ENCODE assay signal across 38 cellular contexts in genomic region chr6:99887066-99887465, GRCh38.
"Had no signal": no experiment of that assay in that cellular context is flagged by ENCODE, and none has a peak within 500 bp of the region (broad histone marks: within the 10 kb centered on the region; RNA-seq: fewer than 3 reads in every experiment).

No MANE protein-coding gene starts in this region.

- H3K36me3 Mint-ChIP-seq: activated naive CD4-positive, alpha-beta T cell treated with anti-CD3 and anti-CD28 coated beads, Interleukin-2, amount 10 ng/mL, durations not matched to agents 7 days and 5 days; activated naive CD4-positive, alpha-beta T cell treated with anti-CD3 and anti-CD28 coated beads, Interleukin-2, amount 50 U/mL, for 24 hours; activated naive CD4-positive, alpha-beta T cell treated with anti-CD3 and anti-CD28 coated beads, Interleukin-2, amount 50 U/mL, for 72 hours; activated naive CD8-positive, alpha-beta T cell; activated naive CD8-positive, alpha-beta T cell treated with anti-CD3 and anti-CD28 coated beads for 36 hours; activated naive CD8-positive, alpha-beta T cell treated with anti-CD3 and anti-CD28 coated beads, Interleukin-2, amount 10 ng/mL, durations not matched to agents 7 days and 5 days; brain had no signal

- DNase-seq: activated effector memory CD4-positive, alpha-beta T cell treated with anti-CD3 and anti-CD28 coated beads, Interleukin-2, amount 50 U/mL, for 16 hours; activated effector memory CD4-positive, alpha-beta T cell treated with Interleukin-2 at 50 U/mL for 16 hours; activated gamma-delta T cell; activated gamma-delta T cell treated with Interleukin-2 at 50 U/mL for 16 hours; activated naive CD4-positive, alpha-beta T cell; activated naive CD4-positive, alpha-beta T cell treated with anti-CD3 and anti-CD28 coated beads for 36 hours; activated naive CD4-positive, alpha-beta T cell treated with anti-CD3 and anti-CD28 coated beads, Interleukin-2, amount 10 ng/mL, durations not matched to agents 7 days and 5 days; activated naive CD4-positive, alpha-beta T cell treated with anti-CD3 and anti-CD28 coated beads, Interleukin-2, amount 50 U/mL, for 16 hours; activated naive CD4-positive, alpha-beta T cell treated with Interleukin-2 at 50 U/mL for 16 hours; activated naive CD8-positive, alpha-beta T cell treated with anti-CD3 and anti-CD28 coated beads for 36 hours; activated naive CD8-positive, alpha-beta T cell treated with anti-CD3 and anti-CD28 coated beads, Interleukin-2, amount 10 ng/mL, durations not matched to agents 7 days and 5 days; activated naive CD8-positive, alpha-beta T cell treated with anti-CD3 and anti-CD28 coated beads, Interleukin-2, amount 50 U/mL, for 24 hours; activated T-cell treated with anti-CD3 and anti-CD28 coated beads, Interleukin-2, amount 50 U/mL, for 1 hour; activated T-cell treated with anti-CD3 and anti-CD28 coated beads, Interleukin-2, amount 50 U/mL, for 24 hours; activated T-cell treated with anti-CD3 and anti-CD28 coated beads, Interleukin-2, amount 50 U/mL, for 4 hours; activated T-cell treated with anti-CD3 and anti-CD28 coated beads, Interleukin-2, amount 50 U/mL, for 48 hours; activated T-cell treated with anti-CD3 and anti-CD28 coated beads, Interleukin-2, amount 50 U/mL, for 72 hours; adrenal gland; amniotic stem cell; amygdala; anterior cingulate cortex; aorta; body of pancreas; brain microvascular endothelial cell; caudate nucleus; central memory CD4-positive, alpha-beta T cell; cerebellar nuclear complex had no signal

- ATAC-seq: activated naive CD4-positive, alpha-beta T cell treated with anti-CD3 and anti-CD28 coated beads, Interleukin-2, amount 50 U/mL, for 72 hours; activated naive CD8-positive, alpha-beta T cell treated with anti-CD3 and anti-CD28 coated beads, Interleukin-2, amount 50 U/mL, for 24 hours; activated T-cell treated with anti-CD3 and anti-CD28 coated beads, Interleukin-2, amount 50 U/mL, for 4 hours; activated T-cell treated with anti-CD3 and anti-CD28 coated beads, Interleukin-2, amount 50 U/mL, for 72 hours; activated T-helper 17 cell treated with anti-CD3 and anti-CD28 coated beads, Interleukin-2, amount 50 U/mL, for 72 hours; body of pancreas had no signal

- H3K27me3 ChIP-seq: adrenal gland, ascending aorta, body of pancreas, brain microvascular endothelial cell, breast epithelium, cardiac muscle cell had no signal

- H3K9me3 Mint-ChIP-seq: activated naive CD4-positive, alpha-beta T cell treated with anti-CD3 and anti-CD28 coated beads for 36 hours; activated naive CD4-positive, alpha-beta T cell treated with anti-CD3 and anti-CD28 coated beads, Interleukin-2, amount 10 ng/mL, durations not matched to agents 7 days and 5 days; activated naive CD4-positive, alpha-beta T cell treated with anti-CD3 and anti-CD28 coated beads, Interleukin-2, amount 50 U/mL, for 24 hours; activated naive CD4-positive, alpha-beta T cell treated with anti-CD3 and anti-CD28 coated beads, Interleukin-2, amount 50 U/mL, for 72 hours; activated naive CD8-positive, alpha-beta T cell treated with anti-CD3 and anti-CD28 coated beads for 36 hours; activated naive CD8-positive, alpha-beta T cell treated with anti-CD3 and anti-CD28 coated beads, Interleukin-2, amount 10 ng/mL, durations not matched to agents 7 days and 5 days; activated naive CD8-positive, alpha-beta T cell treated with anti-CD3 and anti-CD28 coated beads, Interleukin-2, amount 50 U/mL, for 24 hours; activated T-cell treated with anti-CD3 and anti-CD28 coated beads, Interleukin-2, amount 50 U/mL, for 24 hours; activated T-cell treated with anti-CD3 and anti-CD28 coated beads, Interleukin-2, amount 50 U/mL, for 4 hours; activated T-helper 1 cell treated with anti-CD3 and anti-CD28 coated beads, Interleukin-12 subunit alpha, Interleukin-12 subunit beta, Interleukin-2, Interleukin-4 antibody, amounts not matched to agents 30 ng/mL and 10 ng/mL and 1 ng/mL, durations not matched to agents 14 hours and 24 hours and 36 hours; activated T-helper 17 cell treated with anti-CD3 and anti-CD28 coated beads, Interleukin-2, amount 50 U/mL, for 72 hours; activated T-helper 2 cell treated with anti-CD3 and anti-CD28 coated beads, Interferon-gamma antibody, Interleukin-2, Interleukin-4, amounts not matched to agents 10 μg/mL and 5 μg/mL and 100 μg/mL, durations not matched to agents 14 hours and 24 hours and 36 hours; brain; central memory CD8-positive, alpha-beta T cell had no signal

- H3K27me3 Mint-ChIP-seq: activated naive CD8-positive, alpha-beta T cell; activated naive CD8-positive, alpha-beta T cell treated with anti-CD3 and anti-CD28 coated beads for 36 hours; activated naive CD8-positive, alpha-beta T cell treated with anti-CD3 and anti-CD28 coated beads, Interleukin-2, amount 50 U/mL, for 24 hours; activated T-cell treated with anti-CD3 and anti-CD28 coated beads, Interleukin-2, amount 50 U/mL, for 24 hours; activated T-helper 17 cell treated with anti-CD3 and anti-CD28 coated beads, Interleukin-2, amount 50 U/mL, for 72 hours; brain had no signal

- H3K4me1 ChIP-seq: adrenal gland, ascending aorta, body of pancreas, breast epithelium had no signal

- H3K36me3 ChIP-seq: adrenal gland, ascending aorta, brain microvascular endothelial cell, breast epithelium, cardiac muscle cell had no signal

- H3K27ac Mint-ChIP-seq: activated naive CD4-positive, alpha-beta T cell treated with anti-CD3 and anti-CD28 coated beads for 36 hours; activated naive CD4-positive, alpha-beta T cell treated with anti-CD3 and anti-CD28 coated beads, Interleukin-2, amount 10 ng/mL, durations not matched to agents 7 days and 5 days; activated naive CD4-positive, alpha-beta T cell treated with anti-CD3 and anti-CD28 coated beads, Interleukin-2, amount 50 U/mL, for 24 hours; activated naive CD4-positive, alpha-beta T cell treated with anti-CD3 and anti-CD28 coated beads, Interleukin-2, amount 50 U/mL, for 72 hours; activated naive CD8-positive, alpha-beta T cell; activated naive CD8-positive, alpha-beta T cell treated with anti-CD3 and anti-CD28 coated beads for 36 hours; activated naive CD8-positive, alpha-beta T cell treated with anti-CD3 and anti-CD28 coated beads, Interleukin-2, amount 10 ng/mL, durations not matched to agents 7 days and 5 days; activated naive CD8-positive, alpha-beta T cell treated with anti-CD3 and anti-CD28 coated beads, Interleukin-2, amount 50 U/mL, for 24 hours; activated T-cell treated with anti-CD3 and anti-CD28 coated beads, Interleukin-2, amount 50 U/mL, for 24 hours; activated T-cell treated with anti-CD3 and anti-CD28 coated beads, Interleukin-2, amount 50 U/mL, for 72 hours; activated T-helper 1 cell treated with anti-CD3 and anti-CD28 coated beads, Interleukin-12 subunit alpha, Interleukin-12 subunit beta, Interleukin-2, Interleukin-4 antibody, amounts not matched to agents 30 ng/mL and 10 ng/mL and 1 ng/mL, durations not matched to agents 14 hours and 24 hours and 36 hours; activated T-helper 17 cell treated with anti-CD3 and anti-CD28 coated beads, Interleukin-2, amount 50 U/mL, for 72 hours; activated T-helper 2 cell treated with anti-CD3 and anti-CD28 coated beads, Interferon-gamma antibody, Interleukin-2, Interleukin-4, amounts not matched to agents 10 μg/mL and 5 μg/mL and 100 μg/mL, durations not matched to agents 14 hours and 24 hours and 36 hours; brain had no signal

- H3K4me3 ChIP-seq: adrenal gland, ascending aorta, body of pancreas, breast epithelium, cardiac muscle cell had no signal

- H3K27ac ChIP-seq: adrenal gland, ascending aorta, body of pancreas, brain microvascular endothelial cell, breast epithelium, cardiac muscle cell had no signal

- H3K4me3 Mint-ChIP-seq: activated naive CD4-positive, alpha-beta T cell treated with anti-CD3 and anti-CD28 coated beads for 36 hours; activated naive CD4-positive, alpha-beta T cell treated with anti-CD3 and anti-CD28 coated beads, Interleukin-2, amount 10 ng/mL, durations not matched to agents 7 days and 5 days; activated naive CD4-positive, alpha-beta T cell treated with anti-CD3 and anti-CD28 coated beads, Interleukin-2, amount 50 U/mL, for 24 hours; activated naive CD8-positive, alpha-beta T cell; activated naive CD8-positive, alpha-beta T cell treated with anti-CD3 and anti-CD28 coated beads for 36 hours; activated naive CD8-positive, alpha-beta T cell treated with anti-CD3 and anti-CD28 coated beads, Interleukin-2, amount 10 ng/mL, durations not matched to agents 7 days and 5 days; activated naive CD8-positive, alpha-beta T cell treated with anti-CD3 and anti-CD28 coated beads, Interleukin-2, amount 50 U/mL, for 24 hours; activated T-cell treated with anti-CD3 and anti-CD28 coated beads, Interleukin-2, amount 50 U/mL, for 24 hours; activated T-cell treated with anti-CD3 and anti-CD28 coated beads, Interleukin-2, amount 50 U/mL, for 4 hours; activated T-cell treated with anti-CD3 and anti-CD28 coated beads, Interleukin-2, amount 50 U/mL, for 72 hours; activated T-helper 1 cell treated with anti-CD3 and anti-CD28 coated beads, Interleukin-12 subunit alpha, Interleukin-12 subunit beta, Interleukin-2, Interleukin-4 antibody, amounts not matched to agents 30 ng/mL and 10 ng/mL and 1 ng/mL, durations not matched to agents 14 hours and 24 hours and 36 hours; activated T-helper 17 cell treated with anti-CD3 and anti-CD28 coated beads, Interleukin-2, amount 50 U/mL, for 72 hours; brain; central memory CD8-positive, alpha-beta T cell had no signal

- H3K9me3 ChIP-seq: adrenal gland, ascending aorta, body of pancreas, breast epithelium had no signal

- H3K4me1 Mint-ChIP-seq: activated naive CD4-positive, alpha-beta T cell treated with anti-CD3 and anti-CD28 coated beads, Interleukin-2, amount 10 ng/mL, durations not matched to agents 7 days and 5 days; activated naive CD8-positive, alpha-beta T cell treated with anti-CD3 and anti-CD28 coated beads, Interleukin-2, amount 10 ng/mL, durations not matched to agents 7 days and 5 days; activated T-helper 17 cell treated with anti-CD3 and anti-CD28 coated beads, Interleukin-2, amount 50 U/mL, for 72 hours; central memory CD8-positive, alpha-beta T cell had no signal
